In the genomic region with DNA sequence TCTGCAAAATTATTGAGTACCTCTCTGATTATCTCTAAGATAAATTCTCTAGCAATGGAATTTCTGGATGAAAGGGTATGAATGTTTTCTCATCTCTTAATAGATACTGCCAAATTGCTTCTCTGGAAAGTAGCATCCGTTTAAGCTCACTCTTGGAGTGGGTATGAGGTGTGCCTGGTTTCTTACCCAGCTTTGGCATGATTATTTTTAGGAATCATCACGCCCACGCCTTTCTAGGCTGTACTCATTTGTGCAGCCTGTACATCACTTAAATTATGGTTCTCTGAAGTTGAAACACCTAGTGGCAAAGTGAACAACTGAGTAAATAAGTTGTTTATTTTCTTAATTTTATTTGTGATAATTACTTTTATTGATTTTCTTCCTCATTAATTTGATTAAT, we compare ENCODE assay signal across 5 cellular contexts.
"Had no signal": no experiment of that assay in that cellular context is flagged by ENCODE, and none has a peak within 500 bp of the region (broad histone marks: within the 10 kb centered on the region; RNA-seq: fewer than 3 reads in every experiment).

No MANE protein-coding gene starts in this region.

- H3K27ac ChIP-seq: GM23248 had no signal

- DNase-seq: GM23248, GOT3, H7, HFFc6, IMR-90 had no signal
